Comparison of ENCODE assay signal across 1 cellular context in genomic region chr18:79452190-79452990, GRCh38.
TF ChIP-seq lines count a peak whose summit lies in the region.

No MANE protein-coding gene starts in this region.

TF ChIP-seq in H1, 55 proteins besides CTCF, POLR2A, EP300 and RAD21:
- TF ChIP-seq SRF (IDR thresholded peaks at IDR 0.05; ENCODE audit: low read depth, low read length) (no peak), CHD2 (IDR thresholded peaks at IDR 0.05; ENCODE audit: low read length) (no peak), JUND (IDR thresholded peaks at IDR 0.05; ENCODE audit: low read length) (no peak), FOSL1 (IDR thresholded peaks at IDR 0.05; ENCODE audit: insufficient read depth, low read depth, low read length) (no peak), GABPA (IDR thresholded peaks at IDR 0.05; ENCODE audit: borderline replicate concordance, insufficient read depth, low read length) (no peak), HDAC2 (IDR thresholded peaks at IDR 0.05; ENCODE audit: borderline replicate concordance in 1 of 2, low read depth in 2 of 2, low read length in 2 of 2) (no peak), NRF1 (IDR thresholded peaks at IDR 0.05; ENCODE audit: low read depth, low read length) (no peak), EGR1 (IDR thresholded peaks at IDR 0.05; ENCODE audit: borderline replicate concordance, low read depth, low read length) (no peak), E2F6 (IDR thresholded peaks at IDR 0.05) (no peak), HDAC6 (IDR thresholded peaks at IDR 0.05; ENCODE audit: low read depth, low read length) (no peak), EZH2 (IDR thresholded peaks at IDR 0.05; ENCODE audit: low read depth, low read length, severe bottlenecking) (no peak), ATF3 (IDR thresholded peaks at IDR 0.05; ENCODE audit: insufficient read depth, low read depth, low read length) (no peak), ASH2L (IDR thresholded peaks at IDR 0.05; ENCODE audit: low read length) (no peak), JUN (IDR thresholded peaks at IDR 0.05; ENCODE audit: low read depth, low read length) (no peak)
